ENCODE assay signal across 8 cellular contexts in the genomic region with DNA sequence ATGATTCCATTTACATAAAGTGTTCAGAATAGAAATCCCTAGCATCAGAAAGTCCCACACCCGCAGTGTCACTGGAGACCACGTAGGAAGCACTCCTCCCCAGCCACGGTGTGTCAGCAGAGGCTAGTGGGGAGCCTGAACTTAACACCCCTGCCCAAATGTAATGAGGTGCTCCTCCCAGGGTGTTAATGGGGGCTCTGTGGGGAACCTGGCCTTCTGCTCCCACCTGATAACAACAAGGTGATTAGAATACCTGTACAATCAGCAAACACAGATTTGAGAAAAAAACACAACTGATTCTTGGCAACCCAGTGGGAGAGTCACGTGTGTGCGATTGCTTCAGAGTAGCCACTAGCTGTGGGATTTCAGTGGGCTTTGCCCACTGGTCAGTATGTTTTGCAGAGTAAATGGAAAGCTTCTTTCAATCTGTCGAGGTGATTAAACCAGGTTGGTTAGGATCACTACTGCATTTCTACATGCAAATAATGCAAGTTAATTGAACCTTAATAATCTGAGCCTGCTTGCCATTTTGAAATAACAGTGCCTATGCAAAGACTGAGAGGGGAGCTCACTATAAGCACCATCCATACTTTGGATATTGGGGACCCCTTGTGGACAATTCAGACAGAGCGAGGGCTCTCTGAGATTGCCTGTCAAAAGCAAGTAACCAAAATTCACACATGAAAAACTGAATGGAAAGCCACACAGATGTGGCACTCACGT. TPM values are rescaled to one million over a fixed set of nuclear protein-coding genes. Genes with fewer than 3 reads are reported as not detected.
DNase-seq lines count a peak whose midpoint lies in the region; ATAC-seq and TF ChIP-seq lines count a peak whose summit lies in the region.

No MANE protein-coding gene starts in this region.

- H3K27ac ChIP-seq in DOHH2 (ENCODE audit: low read depth, low read length) (no peak overlapping the region), OCI-LY7 (ENCODE audit: low read depth, low read length, poor library complexity, severe bottlenecking) (peak overlapping the region; percentile 32), spleen (no peak overlapping the region)

- POLR2A ChIA-PET in OCI-LY7 (lab: Charles Lee), result interaction anchor here (1.1 to 1.4 kb wide), 4 partner anchors 22 to 102 kb away, joined by 5 to 9 read pairs (median 7); a partner anchor contains a TSS

- intact Hi-C loops in OCI-LY7 (cut with micrococcal nuclease; ENCODE audit: unreplicated experiment) (loop anchor here (1.0 to 5.0 kb wide), 5 partner anchors 21 to 139 kb away; a partner anchor contains a TSS), spleen (cut with DNase I; ENCODE audit: low total_unique reads) (loop anchor here (5.0 kb wide), 1 partner anchor 94 kb away; no protein-coding TSS in a partner anchor)

- H3K9me2 ChIP-seq in DOHH2 (replicated peaks; ENCODE audit: control insufficient read depth, low read length) (no peaks in the 10 kb centered on the region), OCI-LY7 (ENCODE audit: insufficient read depth, low read length) (no peaks in the 10 kb centered on the region)

- H3K27me3 ChIP-seq in DOHH2 (ENCODE audit: control insufficient read depth, low read length) (no peaks in the 10 kb centered on the region), spleen (replicated peaks in 1 of 7) (no peaks in the 10 kb centered on the region)

- WGBS in spleen, 5 donors, result 42 to 51% (median 45%) methylated on average over 8 of the region's 8 CpGs

- H4K20me1 ChIP-seq in DOHH2 (ENCODE audit: control insufficient read depth, insufficient read depth, low read depth, low read length) (no peaks in the 10 kb centered on the region), OCI-LY7 (ENCODE audit: insufficient read depth, low read length) (no peaks in the 10 kb centered on the region)

- H3F3A ChIP-seq in DOHH2 (ENCODE audit: control insufficient read depth, insufficient read depth), result peaks cover 20% of the 10 kb centered on the region

- H3K4me1 ChIP-seq in DOHH2 (ENCODE audit: control insufficient read depth, low read length), result peaks cover 42% of the 10 kb centered on the region
- peaks cover 56% of the 10 kb centered on the region for H3K4me1 ChIP-seq in OCI-LY7 (ENCODE audit: insufficient read depth, low read length, poor library complexity, severe bottlenecking)
- no peaks in the 10 kb centered on the region for H3K4me1 ChIP-seq in spleen

- DNase-seq in KBM-7, result peak; percentile 68
- peak; percentile 89 for DNase-seq in OCI-LY7 (ENCODE audit: low spot score)
- peak; percentile 58 for DNase-seq in amniotic epithelial cell (ENCODE audit: low read depth)
- DNase-seq in hepatic stellate cell (ENCODE audit: low spot score), result peak; percentile 47
- DNase-seq in spleen, result no peak

- H2AFZ ChIP-seq in OCI-LY7 (ENCODE audit: low read length), result peak overlapping the region; percentile 71

- H3K9me3 ChIP-seq in DOHH2 (ENCODE audit: control insufficient read depth, insufficient read depth, low read length), result no peaks in the 10 kb centered on the region
- H3K9me3 ChIP-seq in OCI-LY7 (ENCODE audit: low read length), result no peaks in the 10 kb centered on the region
- no peaks in the 10 kb centered on the region for H3K9me3 ChIP-seq in spleen

- H3K79me2 ChIP-seq in DOHH2 (ENCODE audit: control insufficient read depth, low read length), result no peaks in the 10 kb centered on the region
- H3K79me2 ChIP-seq in OCI-LY7 (ENCODE audit: insufficient read depth, low read depth, low read length), result no peaks in the 10 kb centered on the region

- TF ChIP-seq CTCF in DOHH2 (IDR thresholded peaks at IDR 0.05; ENCODE audit: low read depth, low read length, poor library complexity, severe bottlenecking) (peak; percentile 83), OCI-LY7 (conservative IDR thresholded peaks at IDR 0.05; ENCODE audit: low read length) (peak; percentile 97), spleen (IDR thresholded peaks at IDR 0.05 in 8 of 11, conservative IDR thresholded peaks at IDR 0.05 in 3 of 11) (peak; percentile 27 to 77 (median 63))

- in situ Hi-C loops in KBM-7 (cut with MboI; ENCODE audit: low pct_unique_long_range_greater_than_20kb, low sequenced_read_pairs), result no loop called here

- CTCF ChIA-PET in OCI-LY7 (lab: Charles Lee; ENCODE audit: unreplicated experiment), result interaction anchor here (1.1 to 1.4 kb wide), 3 partner anchors 11 to 58 kb away, joined by 3 to 18 read pairs (median 4); no protein-coding TSS in a partner anchor

- ATAC-seq in HG03135 (IDR thresholded peaks at IDR 0.05; ENCODE audit: unreplicated experiment), result no peak
- no peak for ATAC-seq in HG02623 (IDR thresholded peaks at IDR 0.05; ENCODE audit: unreplicated experiment)

- peak overlapping the region; percentile 9; the same call in 1 of the 2 replicates for H3K4me2 ChIP-seq in DOHH2 (ENCODE audit: low read length)
- H3K4me2 ChIP-seq in OCI-LY7 (ENCODE audit: low read length), result peak overlapping the region; percentile 11; the same call in 1 of the 2 replicates

- BruUV-seq in OCI-LY7 (replicated peaks; lab: Mats Ljungman, UMichigan), result no TSS peak

- no peak overlapping the region for H3K4me3 ChIP-seq in DOHH2 (ENCODE audit: low read length)
- H3K4me3 ChIP-seq in OCI-LY7 (ENCODE audit: low read depth, low read length, poor library complexity, severe bottlenecking), result no peak overlapping the region
- H3K4me3 ChIP-seq in spleen, result no peak overlapping the region

- TF ChIP-seq POLR2A in spleen (IDR thresholded peaks at IDR 0.05), result no peak

- H3K36me3 ChIP-seq in DOHH2 (ENCODE audit: control insufficient read depth, low read length), result no peaks in the 10 kb centered on the region
- no peaks in the 10 kb centered on the region for H3K36me3 ChIP-seq in OCI-LY7 (ENCODE audit: insufficient read depth, low read length)
- H3K36me3 ChIP-seq in spleen, result no peaks in the 10 kb centered on the region

RNA-seq across cellular contexts. Expression of a gene that starts 20.6 kb away (rescaled TPM):
- 75.4 and 93.3 TPM in 2 replicates for total RNA-seq in OCI-LY7 (2014; rRNA removed; shearing (Covaris generic))
- total RNA-seq in OCI-LY7 (2022) (92.7 and 92.8 TPM in 2 replicates), spleen (100 to 1,000 TPM in 3 of 7 donors, 10 to 100 TPM in 4; 59.2 to 300 (median 92.8) TPM)
- 100 to 1,000 TPM in 2 of 3 donors, 10 to 100 TPM in 1; 85.1 to 131 (median 116) TPM for polyA plus RNA-seq in spleen

RNA-seq across cellular contexts. Expression of a gene that starts 20.8 kb away (rescaled TPM):
- total RNA-seq in OCI-LY7 (2014; rRNA removed; shearing (Covaris generic)), result 50.1 and 55.5 TPM in 2 replicates
- 47.9 and 60.1 TPM in 2 replicates for total RNA-seq in OCI-LY7 (2022)
- total RNA-seq in spleen, result 10 to 100 TPM; 19.4 to 33.3 (median 23.2) TPM
- polyA plus RNA-seq in spleen, result 10 to 100 TPM; 11.9 to 15.4 (median 15.3) TPM

RNA-seq across cellular contexts. Expression of a gene that starts 25.9 kb away (rescaled TPM):
- total RNA-seq in OCI-LY7 (2014; rRNA removed; shearing (Covaris generic)), result 118 and 132 TPM in 2 replicates
- total RNA-seq in OCI-LY7 (2022) (166 and 173 TPM in 2 replicates), spleen (10 to 100 TPM; 20.9 to 38.8 (median 30.3) TPM)
- polyA plus RNA-seq in spleen, result 10 to 100 TPM; 10.9 to 18.3 (median 14.2) TPM

RNA-seq across cellular contexts. Expression of a gene that starts 42.5 kb away (rescaled TPM):
- not detected in 2 replicates for total RNA-seq in OCI-LY7 (2014; rRNA removed; shearing (Covaris generic))
- total RNA-seq in OCI-LY7 (2022), result 0.25 TPM in 1 of 2 replicates, not detected in the other
- 10 to 100 TPM in 1 of 7 donors, 1 to 10 TPM in 6; 1.8 to 14.8 (median 3.2) TPM for total RNA-seq in spleen
- under 1 TPM; 0.27 to 0.93 (median 0.30) TPM for polyA plus RNA-seq in spleen

RNA-seq across cellular contexts. Expression of a gene that starts 52.1 kb away (rescaled TPM):
- not detected in 2 replicates for total RNA-seq in OCI-LY7 (2014; rRNA removed; shearing (Covaris generic))
- total RNA-seq in OCI-LY7 (2022) (not detected in 2 replicates), spleen (not detected)
- not detected for polyA plus RNA-seq in spleen
